In genomic region chr4:73450398-73451004, GRCh38 we compare ENCODE assay signal across 9 cellular contexts. TPM values are rescaled to one million over a fixed set of nuclear protein-coding genes. Genes with fewer than 3 reads are reported as not detected.
DNase-seq lines count a peak whose midpoint lies in the region; ATAC-seq, FAIRE-seq and TF ChIP-seq lines count a peak whose summit lies in the region.
"Had no signal": no experiment of that assay in that cellular context is flagged by ENCODE, and none has a peak within 500 bp of the region (broad histone marks: within the 10 kb centered on the region; RNA-seq: fewer than 3 reads in every experiment).

No MANE protein-coding gene starts in this region.

- peak overlapping the region in 1 of 2 experiments; percentile 50; a peak in 3 of 4 replicates for H3K9ac ChIP-seq in K562 (ENCODE audit: insufficient read depth in 1 of 2, low read depth in 2 of 2, low read length in 2 of 2)
- H3K9ac ChIP-seq in colonic mucosa (ENCODE audit: low read depth in 2 of 2, low read length in 2 of 2), result no peak overlapping the region

- peak; percentile 54 for FAIRE-seq in K562 (lab: Jason Lieb, UNC)
- FAIRE-seq: endothelial cell of umbilical vein had no signal

- TF ChIP-seq EP300 in K562 (IDR thresholded peaks at IDR 0.05; ENCODE audit: low read length), result no peak

- H3K9me3 ChIP-seq in K562 (replicated peaks; ENCODE audit: control insufficient read depth, insufficient read depth, low read depth, low read length) (no peaks in the 10 kb centered on the region), left lung (no peaks in the 10 kb centered on the region), colonic mucosa (no peaks in the 10 kb centered on the region)

- H3K27me3 ChIP-seq in K562 (ENCODE audit: control insufficient read depth in 2 of 2, insufficient read depth in 2 of 2, low read length in 2 of 2), result no peaks in the 10 kb centered on the region
- no peaks in the 10 kb centered on the region for H3K27me3 ChIP-seq in left lung
- no peaks in the 10 kb centered on the region for H3K27me3 ChIP-seq in colonic mucosa

- no TSS peak for BruUV-seq in K562 (replicated peaks; lab: Mats Ljungman, UMichigan)

- no peak for TF ChIP-seq POLR2A in K562 (conservative IDR thresholded peaks at IDR 0.05)

- peak overlapping the region; percentile 69 for H3K4me2 ChIP-seq in K562 (ENCODE audit: insufficient read depth, low read length)

- intact Hi-C loops in K562 (cut with micrococcal nuclease) (no loop called here), left lung (cut with DNase I) (no loop called here), colonic mucosa (cut with DNase I) (no loop called here)

- in situ Hi-C loops in K562 (cut with MboI), result no loop called here

- H3K27ac ChIP-seq in K562 (ENCODE audit: extremely low read depth, low read depth, low read length) (peak overlapping the region; percentile 82), left lung (no peak overlapping the region), colonic mucosa (no peak overlapping the region)

- CTCF ChIA-PET in K562 (lab: Yijun Ruan, JAX; ENCODE audit: low intra/inter-chr PET ratio), result no interaction called here

- DNase-seq in DMS53 (lab: John Stamatoyannopoulos, UW), result peak; percentile 88
- peak; percentile 59 for DNase-seq in NCI-H187 treated with DMSO at 0.1 percent for 48 hours (lab: John Stamatoyannopoulos, UW)
- DNase-seq in K562 (ENCODE audit: extremely low read depth in 1 of 4, low spot score in 3 of 4), result peak; percentile 8 to 62 (median 20)
- no peak for DNase-seq in left lung
- no peak for DNase-seq in NCI-H774 (lab: John Stamatoyannopoulos, UW)
- DNase-seq in HuH-7.5 (ENCODE audit: low spot score), result no peak
- DNase-seq in colonic mucosa, result no peak

- peak overlapping the region; percentile 98 for H2AFZ ChIP-seq in K562 (ENCODE audit: low read depth, low read length)

- TF ChIP-seq CTCF in K562 (IDR thresholded peaks at IDR 0.05 in 2 of 3, conservative IDR thresholded peaks at IDR 0.05 in 1 of 3; ENCODE audit: insufficient read depth in 2 of 3, low read depth in 1 of 3, low read length in 3 of 3) (no peak), left lung (IDR thresholded peaks at IDR 0.05) (no peak), colonic mucosa (IDR thresholded peaks at IDR 0.05) (no peak)

- ATAC-seq in K562 (peak; percentile 77), left lung (peak; percentile 51), GM18909 (IDR thresholded peaks at IDR 0.05; ENCODE audit: poor library complexity, unreplicated experiment) (no peak)

- WGBS in K562 (ENCODE audit: insufficient coverage, low coverage, missing lambda C conversion rate), result 19% methylated on average over 9 of the region's 9 CpGs

- H3K9me1 ChIP-seq in K562 (ENCODE audit: control insufficient read depth, insufficient read depth, low read length), result no peaks in the 10 kb centered on the region

- H3K4me1 ChIP-seq in K562 (replicated peaks in 1 of 2; ENCODE audit: control insufficient read depth in 2 of 2, insufficient read depth in 2 of 2, low read length in 2 of 2) (peaks cover 5 to 17% of the 10 kb centered on the region in 2 experiments; a peak in 3 of 5 replicates), left lung (no peaks in the 10 kb centered on the region), colonic mucosa (no peaks in the 10 kb centered on the region)

- TF ChIP-seq RAD21 in K562 (CRISPR knock-in tag; conservative IDR thresholded peaks at IDR 0.05 in 1 of 2, IDR thresholded peaks at IDR 0.05 in 1 of 2), result no peak; a peak in 1 of 4 replicates

- POLR2A ChIA-PET in K562 (lab: Yijun Ruan, JAX), result interaction anchor here (0.6 to 0.7 kb wide), 2 partner anchors 18 to 707 kb away, joined by 3 read pairs; no protein-coding TSS in a partner anchor

- no peak overlapping the region for H3K4me3 ChIP-seq in K562
- no peak overlapping the region for H3K4me3 ChIP-seq in left lung
- no peak overlapping the region for H3K4me3 ChIP-seq in colonic mucosa

- H3K79me2 ChIP-seq in K562 (ENCODE audit: control insufficient read depth, insufficient read depth, low read length), result no peaks in the 10 kb centered on the region

- H4K20me1 ChIP-seq in K562 (replicated peaks; ENCODE audit: control insufficient read depth, insufficient read depth, low read length), result no peaks in the 10 kb centered on the region

- H3K36me3 ChIP-seq in K562 (ENCODE audit: control insufficient read depth, insufficient read depth, low read length), result no peaks in the 10 kb centered on the region
- no peaks in the 10 kb centered on the region for H3K36me3 ChIP-seq in left lung
- H3K36me3 ChIP-seq in colonic mucosa, result no peaks in the 10 kb centered on the region

TF ChIP-seq in K562, 482 proteins besides CTCF, POLR2A, EP300 and RAD21 (continues in another document):
- TF ChIP-seq NR4A1 (CRISPR knock-in tag; IDR thresholded peaks at IDR 0.05) (no peak), NR4A1 (tag; IDR thresholded peaks at IDR 0.05) (peak; percentile 54; the same call in 1 of the 2 replicates), SAFB2 (IDR thresholded peaks at IDR 0.05; ENCODE audit: borderline replicate concordance, low read depth, low read length, severe bottlenecking) (no peak), YY1 (IDR thresholded peaks at IDR 0.05; ENCODE audit: borderline replicate concordance in 1 of 3, control insufficient read depth in 1 of 3, extremely low read depth in 1 of 3, insufficient read depth in 3 of 3, insufficient read length in 1 of 3, insufficient replicate concordance in 2 of 3, low read depth in 1 of 3, low read length in 2 of 3) (peak in 2 of 3 experiments; percentile 27 to 55)

RNA-seq across cellular contexts. Expression of gene AFP, which starts 14.5 kb away (rescaled TPM):
- total RNA-seq in K562 (2011; cell fraction: chromatin; rRNA removed; ENCODE audit: low replicate concordance), result not detected in 2 replicates
- total RNA-seq in K562 (2011; cell fraction: nucleolus; rRNA removed), result not detected in 2 replicates
- total RNA-seq in K562 (2011; cell fraction: nucleoplasm; rRNA removed), result not detected in 2 replicates
- total RNA-seq in K562 (2014; rRNA removed) (2.3 and 3.0 TPM in 2 replicates), K562 (2014; rRNA removed; fragmentation: Illumina TruSeq; extraction: Trizol) (5.4 and 5.5 TPM in 2 replicates), K562 (2015; rRNA removed; fragmentation: Illumina TruSeq; extraction: Trizol) (4.7 and 6.2 TPM in 2 replicates), K562 (2021) (2.8 and 2.9 TPM in 2 replicates), left lung (under 1 TPM in 1 of 2 donors, not detected in 1; 0.73 TPM), colonic mucosa (1 to 10 TPM in 1 of 2 donors, under 1 TPM in 1; 0.48 to 4.6 TPM)
- polyA plus RNA-seq in K562 (2011; rRNA removed) (0.22 and 0.47 TPM in 2 replicates), K562 (2014; fragmentation: Illumina TruSeq; extraction: Trizol) (1.8 and 2.5 TPM in 2 replicates), K562 (2014; fragmentation: Nextera tagmentation; extraction: Ambion mirVana) (1 to 10 TPM; 4.6 to 6.0 TPM), K562 (2014; rRNA removed) (2.0 and 2.9 TPM in 2 replicates)
- polyA plus RNA-seq in K562 (2011; cell fraction: cytosol; rRNA removed), result 0.22 and 0.32 TPM in 2 replicates
- polyA plus RNA-seq in K562 (2011; cell fraction: nucleus; rRNA removed), result 0.14 and 0.15 TPM in 2 replicates
- polyA plus RNA-seq in K562 (2012), result 6.2 and 9.5 TPM in 2 replicates
- 0.21 and 0.67 TPM in 2 replicates for polyA minus RNA-seq in K562 (2011; rRNA and poly(A)+ RNA removed)
- 20.2 TPM in 1 of 2 replicates, not detected in the other for polyA minus RNA-seq in K562 (2011; cell fraction: cytosol; rRNA and poly(A)+ RNA removed)
- polyA minus RNA-seq in K562 (2011; cell fraction: nucleus; rRNA and poly(A)+ RNA removed), result not detected in 2 replicates
- total RNA-seq: endothelial cell of umbilical vein had no signal
- polyA plus RNA-seq: endothelial cell of umbilical vein had no signal

RNA-seq across cellular contexts. Expression of gene AFM, which starts 31.0 kb away (rescaled TPM):
- not detected in 2 replicates for total RNA-seq in K562 (2011; cell fraction: chromatin; rRNA removed; ENCODE audit: low replicate concordance)
- not detected in 2 replicates for total RNA-seq in K562 (2011; cell fraction: nucleolus; rRNA removed)
- not detected in 2 replicates for total RNA-seq in K562 (2011; cell fraction: nucleoplasm; rRNA removed)
- total RNA-seq in K562 (2014; rRNA removed) (not detected in 2 replicates), K562 (2014; rRNA removed; fragmentation: Illumina TruSeq; extraction: Trizol) (0.06 TPM in 1 of 2 replicates, not detected in the other), K562 (2015; rRNA removed; fragmentation: Illumina TruSeq; extraction: Trizol) (not detected in 2 replicates), K562 (2021) (0.07 TPM in 1 of 2 replicates, not detected in the other), left lung (not detected), colonic mucosa (under 1 TPM in 1 of 2 donors, not detected in 1; 0.27 TPM)
- polyA plus RNA-seq in K562 (2011; rRNA removed) (not detected in 2 replicates), K562 (2014; fragmentation: Illumina TruSeq; extraction: Trizol) (not detected in 2 replicates), K562 (2014; fragmentation: Nextera tagmentation; extraction: Ambion mirVana) (under 1 TPM; 0.10 to 0.15 TPM), K562 (2014; rRNA removed) (0.13 TPM in 1 of 2 replicates, not detected in the other)
- not detected in 2 replicates for polyA plus RNA-seq in K562 (2011; cell fraction: cytosol; rRNA removed)
- polyA plus RNA-seq in K562 (2011; cell fraction: nucleus; rRNA removed), result not detected in 2 replicates
- 0.06 and 0.10 TPM in 2 replicates for polyA plus RNA-seq in K562 (2012)
- 0.11 TPM in 1 of 2 replicates, not detected in the other for polyA minus RNA-seq in K562 (2011; rRNA and poly(A)+ RNA removed)
- polyA minus RNA-seq in K562 (2011; cell fraction: cytosol; rRNA and poly(A)+ RNA removed), result not detected in 2 replicates
- polyA minus RNA-seq in K562 (2011; cell fraction: nucleus; rRNA and poly(A)+ RNA removed), result not detected in 2 replicates
- total RNA-seq: endothelial cell of umbilical vein had no signal
- polyA plus RNA-seq: endothelial cell of umbilical vein had no signal

RNA-seq across cellular contexts. Expression of gene ALB, which starts 46.4 kb away (rescaled TPM):
- total RNA-seq in K562 (2011; cell fraction: chromatin; rRNA removed; ENCODE audit: low replicate concordance), result not detected in 2 replicates
- total RNA-seq in K562 (2011; cell fraction: nucleolus; rRNA removed), result not detected in 2 replicates
- not detected in 2 replicates for total RNA-seq in K562 (2011; cell fraction: nucleoplasm; rRNA removed)
- total RNA-seq in K562 (2014; rRNA removed) (0.12 TPM in 1 of 2 replicates, not detected in the other), K562 (2014; rRNA removed; fragmentation: Illumina TruSeq; extraction: Trizol) (0.18 and 0.38 TPM in 2 replicates), K562 (2015; rRNA removed; fragmentation: Illumina TruSeq; extraction: Trizol) (0.14 and 0.30 TPM in 2 replicates), K562 (2021) (18.5 and 24.2 TPM in 2 replicates), left lung (under 1 TPM in 1 of 2 donors, not detected in 1; 0.99 TPM), colonic mucosa (10 to 100 TPM in 1 of 2 donors, 1 to 10 TPM in 1; 3.2 to 65.4 TPM)
- polyA plus RNA-seq in K562 (2011; rRNA removed) (not detected in 2 replicates), K562 (2014; fragmentation: Illumina TruSeq; extraction: Trizol) (0.40 TPM in 1 of 2 replicates, not detected in the other), K562 (2014; fragmentation: Nextera tagmentation; extraction: Ambion mirVana) (under 1 TPM; 0.04 to 0.20 TPM), K562 (2014; rRNA removed) (0.07 and 0.37 TPM in 2 replicates)
- polyA plus RNA-seq in K562 (2011; cell fraction: cytosol; rRNA removed), result 0.09 TPM in 1 of 2 replicates, not detected in the other
- polyA plus RNA-seq in K562 (2011; cell fraction: nucleus; rRNA removed), result 0.22 TPM in 1 of 2 replicates, not detected in the other
- polyA plus RNA-seq in K562 (2012), result 0.25 and 0.83 TPM in 2 replicates
- polyA minus RNA-seq in K562 (2011; rRNA and poly(A)+ RNA removed), result 0.15 TPM in 1 of 2 replicates, not detected in the other
- polyA minus RNA-seq in K562 (2011; cell fraction: cytosol; rRNA and poly(A)+ RNA removed), result 49.8 TPM in 1 of 2 replicates, not detected in the other
- not detected in 2 replicates for polyA minus RNA-seq in K562 (2011; cell fraction: nucleus; rRNA and poly(A)+ RNA removed)
- total RNA-seq: endothelial cell of umbilical vein had no signal
- polyA plus RNA-seq: endothelial cell of umbilical vein had no signal

Comparison
In these comparisons a context has a peak if more than half of its experiments do, and no peak if none do; other contexts are left out.
1. DNase-seq: peak in DMS53 (single experiment), NCI-H187 treated with DMSO at 0.1 percent for 48 hours (single experiment) and K562 (4 of 4); none in left lung (0 of 2), NCI-H774 (single experiment), HuH-7.5 (single experiment) and colonic mucosa (single experiment).